In the genomic region with DNA sequence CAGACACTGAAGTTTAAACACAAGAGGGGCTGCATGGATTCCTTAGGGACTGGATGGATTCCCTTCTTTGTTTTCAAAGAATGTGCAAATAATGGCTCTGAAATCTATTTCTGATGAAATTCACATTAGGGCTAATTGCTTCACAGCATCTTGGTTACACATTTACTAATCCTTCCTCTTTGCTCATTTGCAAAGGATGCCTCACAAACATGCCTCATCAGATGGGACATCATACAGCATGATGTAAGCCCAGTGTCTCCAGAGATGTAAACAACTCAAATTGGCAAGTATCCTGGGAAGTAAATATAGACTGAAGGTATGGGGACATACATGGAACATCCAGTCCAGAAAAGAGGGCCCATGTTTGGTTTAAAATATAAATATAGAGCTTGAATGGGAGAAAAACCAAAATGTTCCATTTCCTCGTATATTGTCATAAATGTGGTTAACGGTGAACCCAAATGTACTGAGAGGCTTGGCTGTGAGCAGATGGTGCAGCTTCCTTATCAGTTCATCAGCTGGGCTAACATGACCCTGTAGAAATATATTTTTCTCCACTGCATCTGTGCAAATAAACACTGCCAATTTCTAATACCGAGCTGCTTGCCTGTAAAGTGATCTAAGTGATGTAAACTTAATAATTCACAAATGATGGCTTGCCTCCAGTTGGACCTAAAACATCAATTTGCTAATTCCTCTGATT, we compare ENCODE assay signal across 22 cellular contexts.
DNase-seq lines count a peak whose midpoint lies in the region; ATAC-seq and TF ChIP-seq lines count a peak whose summit lies in the region.
"Had no signal": no experiment of that assay in that cellular context is flagged by ENCODE, and none has a peak within 500 bp of the region (broad histone marks: within the 10 kb centered on the region; RNA-seq: fewer than 3 reads in every experiment).

No MANE protein-coding gene starts in this region.

- WGBS in H9 (ENCODE audit: extremely low coverage, insufficient read length, low lambda C conversion rate) = no CpG with 5 or more reads among the region's 3 CpGs

- POLR2A ChIA-PET in Panc1 (lab: Charles Lee) = no interaction called here

- BruUV-seq in Panc1 (replicated peaks; lab: Mats Ljungman, UMichigan) = no TSS peak

- no peak for TF ChIP-seq CTCF in AG10803 (conservative IDR thresholded peaks at IDR 0.05; ENCODE audit: low read length)
- TF ChIP-seq CTCF in H9 (conservative IDR thresholded peaks at IDR 0.05) = no peak
- TF ChIP-seq CTCF in Panc1 (IDR thresholded peaks at IDR 0.05) = no peak
- no peak for TF ChIP-seq CTCF in fibroblast of villous mesenchyme (IDR thresholded peaks at IDR 0.05; ENCODE audit: insufficient read depth, low read depth, low read length)

- no peak overlapping the region for H3K14ac ChIP-seq in H9 (ENCODE audit: insufficient read depth, low read length)

- H3K27me3 ChIP-seq in H9 (ENCODE audit: insufficient read depth, low read length) (no peaks in the 10 kb centered on the region), Panc1 (ENCODE audit: control insufficient read depth, insufficient read depth, low read length) (no peaks in the 10 kb centered on the region)
- H3K27me3 ChIP-seq: right atrium auricular region had no signal

- CTCF ChIA-PET in Panc1 (lab: Charles Lee) = no interaction called here

- no peak overlapping the region for H3K4me3 Mint-ChIP-seq in H9
- no peak overlapping the region for H3K4me3 Mint-ChIP-seq in activated naive CD8-positive, alpha-beta T cell treated with anti-CD3 and anti-CD28 coated beads, Interleukin-2, amount 50 U/mL, for 24 hours
- no peak overlapping the region for H3K4me3 Mint-ChIP-seq in stimulated activated memory B cell treated with anti-CD40 and anti-IgM and Interleukin-4, amounts not matched to agents 10 μg/mL and 1 μg/mL and 100 μg/mL, for 72 hours
- H3K4me3 Mint-ChIP-seq: CD8-positive, alpha-beta T cell had no signal

- ATAC-seq in Panc1 = no peak
- ATAC-seq in activated naive CD8-positive, alpha-beta T cell treated with anti-CD3 and anti-CD28 coated beads, Interleukin-2, amount 50 U/mL, for 24 hours = no peak
- ATAC-seq in stimulated activated memory B cell treated with anti-CD40 and anti-IgM and Interleukin-4, amounts not matched to agents 10 μg/mL and 1 μg/mL and 100 μg/mL, for 72 hours = no peak
- ATAC-seq: CD8-positive, alpha-beta T cell; heart right ventricle had no signal

- no peaks in the 10 kb centered on the region for H3K79me1 ChIP-seq in H9 (ENCODE audit: insufficient read depth, low read depth, low read length, poor library complexity, severe bottlenecking)

- no peaks in the 10 kb centered on the region for H4K20me1 ChIP-seq in H9 (ENCODE audit: control insufficient read depth, insufficient read depth, insufficient read length)

- H2BK15ac ChIP-seq in H9 (ENCODE audit: low read depth, low read length) = no peak overlapping the region

- H3K4me1 Mint-ChIP-seq in H9 = peaks cover 3 to 7% of the 10 kb centered on the region in 2 experiments; a peak in 3 of 4 replicates
- no peaks in the 10 kb centered on the region for H3K4me1 Mint-ChIP-seq in activated naive CD8-positive, alpha-beta T cell treated with anti-CD3 and anti-CD28 coated beads, Interleukin-2, amount 50 U/mL, for 24 hours
- H3K4me1 Mint-ChIP-seq in stimulated activated memory B cell treated with anti-CD40 and anti-IgM and Interleukin-4, amounts not matched to agents 10 μg/mL and 1 μg/mL and 100 μg/mL, for 72 hours = no peaks in the 10 kb centered on the region

- H3T11ph ChIP-seq in H9 (ENCODE audit: low read length) = no peak overlapping the region

- H2BK20ac ChIP-seq in H9 (ENCODE audit: low read depth, low read length, poor library complexity, severe bottlenecking) = no peak overlapping the region

- H4K5ac ChIP-seq in H9 (ENCODE audit: insufficient read length, low read depth, low read length) = no peak overlapping the region

- no peak overlapping the region for H3K18ac ChIP-seq in H9 (ENCODE audit: insufficient read length, low read depth, low read length)

- H3K4ac ChIP-seq in H9 (ENCODE audit: low read depth, low read length) = no peak overlapping the region

- H3K23ac ChIP-seq in H9 (ENCODE audit: insufficient read length, low read depth, low read length) = no peak overlapping the region

- in situ Hi-C loops in Panc1 (cut with HindIII; ENCODE audit: low pct_unique_long_range_greater_than_20kb, low sequenced_read_pairs) = no loop called here

- no peaks in the 10 kb centered on the region for H3K36me3 ChIP-seq in Panc1 (ENCODE audit: control insufficient read depth, insufficient read depth, low read length)
- H3K36me3 ChIP-seq: cardiac muscle cell, esophagus squamous epithelium, heart right ventricle, right atrium auricular region had no signal

- H3K56ac ChIP-seq in H9 (ENCODE audit: insufficient read length, low read depth, low read length) = no peak overlapping the region

- H3K4me2 ChIP-seq in H9 (ENCODE audit: insufficient read depth, insufficient read length, low read length) = no peak overlapping the region

- H3K4me1 ChIP-seq in H9 (ENCODE audit: insufficient read depth, low read length) = no peaks in the 10 kb centered on the region
- H3K4me1 ChIP-seq in Panc1 (ENCODE audit: control insufficient read depth, insufficient read depth, low read length) = peaks cover 4% of the 10 kb centered on the region
- H3K4me1 ChIP-seq: esophagus squamous epithelium had no signal

- H3K79me2 ChIP-seq in H9 (ENCODE audit: insufficient read depth, low read length) = no peaks in the 10 kb centered on the region

- H2BK12ac ChIP-seq in H9 (ENCODE audit: insufficient read length, low read depth, low read length) = no peak overlapping the region

- H4K8ac ChIP-seq in H9 (replicated peaks; ENCODE audit: insufficient read length, low read depth, low read length) = no peak overlapping the region

- no peak overlapping the region for H3K4me3 ChIP-seq in AG10803 (ENCODE audit: low read length)
- H3K4me3 ChIP-seq in Panc1 (ENCODE audit: low read depth in 2 of 2, low read length in 2 of 2) = no peak overlapping the region
- no peak overlapping the region for H3K4me3 ChIP-seq in fibroblast of villous mesenchyme (ENCODE audit: low read depth, low read length)
- H3K4me3 ChIP-seq: cardiac muscle cell, esophagus squamous epithelium, heart right ventricle, right atrium auricular region had no signal

- peaks cover 0 to 5% (median 0%) of the 10 kb centered on the region in 3 experiments; a peak in 2 of 7 replicates for H3K36me3 Mint-ChIP-seq in H9 (ENCODE audit: insufficient read depth in 1 of 3, low read depth in 3 of 3)
- no peaks in the 10 kb centered on the region for H3K36me3 Mint-ChIP-seq in activated naive CD8-positive, alpha-beta T cell treated with anti-CD3 and anti-CD28 coated beads, Interleukin-2, amount 50 U/mL, for 24 hours (ENCODE audit: low read depth)
- no peaks in the 10 kb centered on the region for H3K36me3 Mint-ChIP-seq in stimulated activated memory B cell treated with anti-CD40 and anti-IgM and Interleukin-4, amounts not matched to agents 10 μg/mL and 1 μg/mL and 100 μg/mL, for 72 hours
- H3K36me3 Mint-ChIP-seq: CD8-positive, alpha-beta T cell had no signal

- no peak overlapping the region for H2AK5ac ChIP-seq in H9 (ENCODE audit: insufficient read length, low read length)

- no peak overlapping the region for H4K91ac ChIP-seq in H9 (ENCODE audit: insufficient read length, low read depth, low read length)

- H3K27ac Mint-ChIP-seq in H9 = no peak overlapping the region
- H3K27ac Mint-ChIP-seq in activated naive CD8-positive, alpha-beta T cell treated with anti-CD3 and anti-CD28 coated beads, Interleukin-2, amount 50 U/mL, for 24 hours = no peak overlapping the region
- H3K27ac Mint-ChIP-seq in stimulated activated memory B cell treated with anti-CD40 and anti-IgM and Interleukin-4, amounts not matched to agents 10 μg/mL and 1 μg/mL and 100 μg/mL, for 72 hours = no peak overlapping the region
- H3K27ac Mint-ChIP-seq: CD8-positive, alpha-beta T cell had no signal

- no peaks in the 10 kb centered on the region for H3K23me2 ChIP-seq in H9 (ENCODE audit: insufficient read length, low read depth, low read length, poor library complexity, severe bottlenecking)

- H2AFZ ChIP-seq in H9 (ENCODE audit: low read length) = no peak overlapping the region

- no peak overlapping the region for H2BK5ac ChIP-seq in H9 (ENCODE audit: insufficient read length, low read length)

- no peak overlapping the region for H3K9ac ChIP-seq in H9 (ENCODE audit: extremely low read depth, insufficient read length, low read length)

- H3K27me3 Mint-ChIP-seq in H9 (ENCODE audit: low read depth) = no peaks in the 10 kb centered on the region
- H3K27me3 Mint-ChIP-seq in activated naive CD8-positive, alpha-beta T cell treated with anti-CD3 and anti-CD28 coated beads, Interleukin-2, amount 50 U/mL, for 24 hours = peaks cover 15% of the 10 kb centered on the region
- no peaks in the 10 kb centered on the region for H3K27me3 Mint-ChIP-seq in stimulated activated memory B cell treated with anti-CD40 and anti-IgM and Interleukin-4, amounts not matched to agents 10 μg/mL and 1 μg/mL and 100 μg/mL, for 72 hours

- intact Hi-C loops in Panc1 (cut with micrococcal nuclease; ENCODE audit: unreplicated experiment) = no loop called here

- H3K9me3 ChIP-seq in H9 (ENCODE audit: control insufficient read depth, low read depth, low read length) (no peaks in the 10 kb centered on the region), Panc1 (ENCODE audit: control insufficient read depth, insufficient read depth, low read depth, low read length) (no peaks in the 10 kb centered on the region)
- H3K9me3 ChIP-seq: esophagus squamous epithelium had no signal

- H3K27ac ChIP-seq in H9 (ENCODE audit: insufficient read length, low read depth, low read length) (no peak overlapping the region), Panc1 (ENCODE audit: low read length) (peak overlapping the region; percentile 59; the same call in 1 of the 2 replicates)
- H3K27ac ChIP-seq: cardiac muscle cell, esophagus squamous epithelium, heart right ventricle, right atrium auricular region had no signal

- peak; percentile 36 for DNase-seq in AG10803 (ENCODE audit: low read depth)
- DNase-seq in H9 = no peak
- DNase-seq in Panc1 (ENCODE audit: low read depth, low spot score) = no peak
- peak; percentile 79 for DNase-seq in fibroblast of villous mesenchyme (ENCODE audit: low read depth)
- no peak for DNase-seq in activated effector memory CD4-positive, alpha-beta T cell treated with Interleukin-2 at 50 U/mL for 16 hours
- DNase-seq in T-helper 9 cell = no peak
- DNase-seq in activated naive CD8-positive, alpha-beta T cell treated with anti-CD3 and anti-CD28 coated beads, Interleukin-2, amount 50 U/mL, for 24 hours = no peak
- DNase-seq: activated CD4-positive, alpha-beta T cell treated with anti-CD3 and anti-CD28 coated beads, Interleukin-2, amount 50 U/mL, for 1 hour; activated CD8-positive, alpha-beta memory T cell treated with anti-CD3 and anti-CD28 coated beads, Interleukin-2, amount 50 U/mL, for 48 hours; activated gamma-delta T cell; amniotic stem cell; CD8-positive, alpha-beta T cell; esophagus squamous epithelium; GOT3; heart right ventricle; mammary epithelial cell; NCI-H1930; SHP77; stimulated activated CD4-positive, alpha-beta T cell treated with anti-CD3 and anti-CD28 coated beads, Interleukin-15, amount 100 ng/mL, for 24 hours had no signal

- peak overlapping the region; percentile 3 for H2BK120ac ChIP-seq in H9 (ENCODE audit: low read depth, low read length, poor library complexity, severe bottlenecking)

- H3K9me3 Mint-ChIP-seq in H9 = peaks cover 0 to 9% of the 10 kb centered on the region in 2 experiments; a peak in 1 of 5 replicates
- no peaks in the 10 kb centered on the region for H3K9me3 Mint-ChIP-seq in activated naive CD8-positive, alpha-beta T cell treated with anti-CD3 and anti-CD28 coated beads, Interleukin-2, amount 50 U/mL, for 24 hours
- H3K9me3 Mint-ChIP-seq in stimulated activated memory B cell treated with anti-CD40 and anti-IgM and Interleukin-4, amounts not matched to agents 10 μg/mL and 1 μg/mL and 100 μg/mL, for 72 hours = no peaks in the 10 kb centered on the region
- H3K9me3 Mint-ChIP-seq: CD8-positive, alpha-beta T cell had no signal

Comparison
In these comparisons a context has a peak if more than half of its experiments do, and no peak if none do; other contexts are left out.
1. DNase-seq: peak in AG10803 (single experiment) and fibroblast of villous mesenchyme (single experiment); none in H9 (single experiment), Panc1 (single experiment), activated effector memory CD4-positive, alpha-beta T cell treated with Interleukin-2 at 50 U/mL for 16 hours (single experiment), T-helper 9 cell (single experiment) and activated naive CD8-positive, alpha-beta T cell treated with anti-CD3 and anti-CD28 coated beads, Interleukin-2, amount 50 U/mL, for 24 hours (single experiment).